Comparison of ENCODE assay signal across 8 cellular contexts in genomic region chr17:8994319-8994718, GRCh38. TPM values are rescaled to one million over a fixed set of nuclear protein-coding genes. Genes with fewer than 3 reads are reported as not detected.
DNase-seq lines count a peak whose midpoint lies in the region; ATAC-seq and TF ChIP-seq lines count a peak whose summit lies in the region.

No MANE protein-coding gene starts in this region.

- no peaks in the 10 kb centered on the region for H3K27me3 ChIP-seq in OCI-LY3 (ENCODE audit: low read depth, low read length)

- H3K27ac Mint-ChIP-seq in activated T-cell treated with anti-CD3 and anti-CD28 coated beads, Interleukin-2, amount 50 U/mL, for 24 hours = no peak overlapping the region

- H3K36me3 Mint-ChIP-seq in activated T-cell treated with anti-CD3 and anti-CD28 coated beads, Interleukin-2, amount 50 U/mL, for 24 hours (ENCODE audit: low read depth) = no peaks in the 10 kb centered on the region

- peaks cover 9% of the 10 kb centered on the region for H3K4me1 Mint-ChIP-seq in activated T-cell treated with anti-CD3 and anti-CD28 coated beads, Interleukin-2, amount 50 U/mL, for 24 hours (ENCODE audit: low read depth)

- H3K79me2 ChIP-seq in OCI-LY3 (ENCODE audit: low read length) = no peaks in the 10 kb centered on the region

- H3K4me1 ChIP-seq in OCI-LY3 (ENCODE audit: low read length) = peaks cover 22% of the 10 kb centered on the region; the same call in 1 of the 2 replicates

- no peaks in the 10 kb centered on the region for H3K9me3 Mint-ChIP-seq in activated T-cell treated with anti-CD3 and anti-CD28 coated beads, Interleukin-2, amount 50 U/mL, for 24 hours

- intact Hi-C loops in posterior vena cava (cut with DNase I) = loop anchor here in 1 of 2 donors (5.0 to 10.0 kb wide), 2 partner anchors 300 to 528 kb away; no protein-coding TSS in a partner anchor

- no peak for ATAC-seq in GM18519 (IDR thresholded peaks at IDR 0.05; ENCODE audit: low FRiP score, unreplicated experiment)
- no peak for ATAC-seq in HG03025 (IDR thresholded peaks at IDR 0.05; ENCODE audit: low FRiP score, unreplicated experiment)

- no peaks in the 10 kb centered on the region for H3K9me3 ChIP-seq in OCI-LY3 (ENCODE audit: insufficient read depth, low read length)

- H3K4me3 Mint-ChIP-seq in activated T-cell treated with anti-CD3 and anti-CD28 coated beads, Interleukin-2, amount 50 U/mL, for 24 hours = no peak overlapping the region

- H3K4me2 ChIP-seq in OCI-LY3 (ENCODE audit: low read length) = peak overlapping the region; percentile 20; the same call in 1 of the 2 replicates

- H3K36me3 ChIP-seq in OCI-LY3 (replicated peaks; ENCODE audit: low read depth, low read length) = no peaks in the 10 kb centered on the region

- peak; percentile 49 for DNase-seq in SIG-M5 treated with dmso at 0.1 percent for 504 hours (lab: John Stamatoyannopoulos, UW; ENCODE audit: unreplicated experiment)
- DNase-seq in SIG-M5 (lab: John Stamatoyannopoulos, UW) = no peak
- DNase-seq in activated T-cell treated with anti-CD3 and anti-CD28 coated beads, Interleukin-2, amount 50 U/mL, for 24 hours = peak; percentile 80
- peak; percentile 6 for DNase-seq in fibroblast of the conjunctiva (ENCODE audit: low read depth)
- DNase-seq in posterior vena cava (ENCODE audit: low spot score) = peak; percentile 90

- no peak overlapping the region for H3K27ac ChIP-seq in OCI-LY3 (ENCODE audit: low read length)

- H4K20me1 ChIP-seq in OCI-LY3 (ENCODE audit: insufficient read depth, low read length) = no peaks in the 10 kb centered on the region

- no peak overlapping the region for H3K9ac ChIP-seq in OCI-LY3 (ENCODE audit: low read length)

- no peak overlapping the region for H2AFZ ChIP-seq in OCI-LY3 (ENCODE audit: low read depth, low read length)

- peaks cover 5% of the 10 kb centered on the region for H3K27me3 Mint-ChIP-seq in activated T-cell treated with anti-CD3 and anti-CD28 coated beads, Interleukin-2, amount 50 U/mL, for 24 hours

- no peak overlapping the region for H3K4me3 ChIP-seq in OCI-LY3 (ENCODE audit: low read length)

- peak; percentile 54 for TF ChIP-seq CTCF in OCI-LY3 (IDR thresholded peaks at IDR 0.05; ENCODE audit: low read depth, low read length)

RNA-seq across cellular contexts. Expression of gene NTN1, which starts 27.0 kb away (rescaled TPM):
- 10 to 100 TPM in 1 of 2 donors, 1 to 10 TPM in 1; 6.9 to 15.4 TPM for total RNA-seq in posterior vena cava

RNA-seq across cellular contexts. Expression of gene PIK3R5, which starts 28.8 kb away (rescaled TPM):
- total RNA-seq in posterior vena cava = 10 to 100 TPM; 15.2 to 18.0 TPM
